1 cellular context compared by ENCODE assay signal in the genomic region with DNA sequence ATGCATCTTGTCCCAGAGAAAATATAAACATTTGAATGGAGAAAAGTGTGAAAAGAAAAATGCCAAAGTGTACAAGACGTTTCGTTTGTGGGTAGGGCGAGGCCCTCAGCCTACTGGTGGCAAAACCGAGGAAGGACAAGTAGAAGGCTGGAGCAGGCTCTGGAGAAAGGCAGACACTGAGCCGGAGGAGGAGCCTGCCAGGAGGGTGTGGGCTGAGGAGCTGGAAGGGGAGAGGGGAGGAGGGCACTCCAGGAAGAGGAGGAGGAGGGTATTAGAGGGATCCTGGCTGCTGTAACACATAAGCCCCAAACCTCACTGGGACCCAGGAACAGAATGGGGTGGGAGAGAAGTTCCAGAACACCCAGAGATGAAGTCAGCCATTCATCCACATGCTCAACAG.
TF ChIP-seq lines count a peak whose summit lies in the region.

No MANE protein-coding gene starts in this region.

TF ChIP-seq in GM23338, 12 proteins besides CTCF, POLR2A, EP300 and RAD21:
- no peak for TF ChIP-seq ZNF331 (CRISPR knock-in tag; IDR thresholded peaks at IDR 0.05; ENCODE audit: low read depth)
- TF ChIP-seq EZH2phosphoT487 (IDR thresholded peaks at IDR 0.05; ENCODE audit: unreplicated experiment): no peak
- no peak for TF ChIP-seq CREB1 (CRISPR knock-in tag; IDR thresholded peaks at IDR 0.05; ENCODE audit: low read depth)
- TF ChIP-seq, protein P1, sequence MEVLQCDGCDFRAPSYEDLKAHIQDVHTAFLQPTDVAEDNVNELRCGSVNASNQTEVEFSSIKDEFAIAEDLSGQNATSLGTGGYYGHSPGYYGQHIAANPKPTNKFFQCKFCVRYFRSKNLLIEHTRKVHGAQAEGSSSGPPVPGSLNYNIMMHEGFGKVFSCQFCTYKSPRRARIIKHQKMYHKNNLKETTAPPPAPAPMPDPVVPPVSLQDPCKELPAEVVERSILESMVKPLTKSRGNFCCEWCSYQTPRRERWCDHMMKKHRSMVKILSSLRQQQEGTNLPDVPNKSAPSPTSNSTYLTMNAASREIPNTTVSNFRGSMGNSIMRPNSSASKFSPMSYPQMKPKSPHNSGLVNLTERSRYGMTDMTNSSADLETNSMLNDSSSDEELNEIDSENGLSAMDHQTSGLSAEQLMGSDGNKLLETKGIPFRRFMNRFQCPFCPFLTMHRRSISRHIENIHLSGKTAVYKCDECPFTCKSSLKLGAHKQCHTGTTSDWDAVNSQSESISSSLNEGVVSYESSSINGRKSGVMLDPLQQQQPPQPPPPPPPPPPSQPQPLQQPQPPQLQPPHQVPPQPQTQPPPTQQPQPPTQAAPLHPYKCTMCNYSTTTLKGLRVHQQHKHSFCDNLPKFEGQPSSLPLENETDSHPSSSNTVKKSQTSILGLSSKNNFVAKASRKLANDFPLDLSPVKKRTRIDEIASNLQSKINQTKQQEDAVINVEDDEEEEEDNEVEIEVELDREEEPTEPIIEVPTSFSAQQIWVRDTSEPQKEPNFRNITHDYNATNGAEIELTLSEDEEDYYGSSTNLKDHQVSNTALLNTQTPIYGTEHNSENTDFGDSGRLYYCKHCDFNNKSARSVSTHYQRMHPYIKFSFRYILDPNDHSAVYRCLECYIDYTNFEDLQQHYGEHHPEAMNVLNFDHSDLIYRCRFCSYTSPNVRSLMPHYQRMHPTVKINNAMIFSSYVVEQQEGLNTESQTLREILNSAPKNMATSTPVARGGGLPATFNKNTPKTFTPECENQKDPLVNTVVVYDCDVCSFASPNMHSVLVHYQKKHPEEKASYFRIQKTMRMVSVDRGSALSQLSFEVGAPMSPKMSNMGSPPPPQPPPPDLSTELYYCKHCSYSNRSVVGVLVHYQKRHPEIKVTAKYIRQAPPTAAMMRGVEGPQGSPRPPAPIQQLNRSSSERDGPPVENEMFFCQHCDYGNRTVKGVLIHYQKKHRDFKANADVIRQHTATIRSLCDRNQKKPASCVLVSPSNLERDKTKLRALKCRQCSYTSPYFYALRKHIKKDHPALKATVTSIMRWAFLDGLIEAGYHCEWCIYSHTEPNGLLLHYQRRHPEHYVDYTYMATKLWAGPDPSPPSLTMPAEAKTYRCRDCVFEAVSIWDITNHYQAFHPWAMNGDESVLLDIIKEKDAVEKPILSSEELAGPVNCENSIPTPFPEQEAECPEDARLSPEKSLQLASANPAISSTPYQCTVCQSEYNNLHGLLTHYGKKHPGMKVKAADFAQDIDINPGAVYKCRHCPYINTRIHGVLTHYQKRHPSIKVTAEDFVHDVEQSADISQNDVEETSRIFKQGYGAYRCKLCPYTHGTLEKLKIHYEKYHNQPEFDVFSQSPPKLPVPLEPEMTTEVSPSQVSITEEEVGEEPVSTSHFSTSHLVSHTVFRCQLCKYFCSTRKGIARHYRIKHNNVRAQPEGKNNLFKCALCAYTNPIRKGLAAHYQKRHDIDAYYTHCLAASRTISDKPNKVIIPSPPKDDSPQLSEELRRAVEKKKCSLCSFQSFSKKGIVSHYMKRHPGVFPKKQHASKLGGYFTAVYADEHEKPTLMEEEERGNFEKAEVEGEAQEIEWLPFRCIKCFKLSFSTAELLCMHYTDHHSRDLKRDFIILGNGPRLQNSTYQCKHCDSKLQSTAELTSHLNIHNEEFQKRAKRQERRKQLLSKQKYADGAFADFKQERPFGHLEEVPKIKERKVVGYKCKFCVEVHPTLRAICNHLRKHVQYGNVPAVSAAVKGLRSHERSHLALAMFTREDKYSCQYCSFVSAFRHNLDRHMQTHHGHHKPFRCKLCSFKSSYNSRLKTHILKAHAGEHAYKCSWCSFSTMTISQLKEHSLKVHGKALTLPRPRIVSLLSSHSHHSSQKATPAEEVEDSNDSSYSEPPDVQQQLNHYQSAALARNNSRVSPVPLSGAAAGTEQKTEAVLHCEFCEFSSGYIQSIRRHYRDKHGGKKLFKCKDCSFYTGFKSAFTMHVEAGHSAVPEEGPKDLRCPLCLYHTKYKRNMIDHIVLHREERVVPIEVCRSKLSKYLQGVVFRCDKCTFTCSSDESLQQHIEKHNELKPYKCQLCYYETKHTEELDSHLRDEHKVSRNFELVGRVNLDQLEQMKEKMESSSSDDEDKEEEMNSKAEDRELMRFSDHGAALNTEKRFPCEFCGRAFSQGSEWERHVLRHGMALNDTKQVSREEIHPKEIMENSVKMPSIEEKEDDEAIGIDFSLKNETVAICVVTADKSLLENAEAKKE (CRISPR knock-in tag; IDR thresholded peaks at IDR 0.05): no peak
- TF ChIP-seq, protein P2, sequence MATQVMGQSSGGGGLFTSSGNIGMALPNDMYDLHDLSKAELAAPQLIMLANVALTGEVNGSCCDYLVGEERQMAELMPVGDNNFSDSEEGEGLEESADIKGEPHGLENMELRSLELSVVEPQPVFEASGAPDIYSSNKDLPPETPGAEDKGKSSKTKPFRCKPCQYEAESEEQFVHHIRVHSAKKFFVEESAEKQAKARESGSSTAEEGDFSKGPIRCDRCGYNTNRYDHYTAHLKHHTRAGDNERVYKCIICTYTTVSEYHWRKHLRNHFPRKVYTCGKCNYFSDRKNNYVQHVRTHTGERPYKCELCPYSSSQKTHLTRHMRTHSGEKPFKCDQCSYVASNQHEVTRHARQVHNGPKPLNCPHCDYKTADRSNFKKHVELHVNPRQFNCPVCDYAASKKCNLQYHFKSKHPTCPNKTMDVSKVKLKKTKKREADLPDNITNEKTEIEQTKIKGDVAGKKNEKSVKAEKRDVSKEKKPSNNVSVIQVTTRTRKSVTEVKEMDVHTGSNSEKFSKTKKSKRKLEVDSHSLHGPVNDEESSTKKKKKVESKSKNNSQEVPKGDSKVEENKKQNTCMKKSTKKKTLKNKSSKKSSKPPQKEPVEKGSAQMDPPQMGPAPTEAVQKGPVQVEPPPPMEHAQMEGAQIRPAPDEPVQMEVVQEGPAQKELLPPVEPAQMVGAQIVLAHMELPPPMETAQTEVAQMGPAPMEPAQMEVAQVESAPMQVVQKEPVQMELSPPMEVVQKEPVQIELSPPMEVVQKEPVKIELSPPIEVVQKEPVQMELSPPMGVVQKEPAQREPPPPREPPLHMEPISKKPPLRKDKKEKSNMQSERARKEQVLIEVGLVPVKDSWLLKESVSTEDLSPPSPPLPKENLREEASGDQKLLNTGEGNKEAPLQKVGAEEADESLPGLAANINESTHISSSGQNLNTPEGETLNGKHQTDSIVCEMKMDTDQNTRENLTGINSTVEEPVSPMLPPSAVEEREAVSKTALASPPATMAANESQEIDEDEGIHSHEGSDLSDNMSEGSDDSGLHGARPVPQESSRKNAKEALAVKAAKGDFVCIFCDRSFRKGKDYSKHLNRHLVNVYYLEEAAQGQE (IDR thresholded peaks at IDR 0.05; ENCODE audit: unreplicated experiment): no peak
- TF ChIP-seq STAT1 (IDR thresholded peaks at IDR 0.05; ENCODE audit: unreplicated experiment): no peak
- no peak for TF ChIP-seq EZH2 (IDR thresholded peaks at IDR 0.05; ENCODE audit: low read depth, unreplicated experiment)
- no peak for TF ChIP-seq NANOG (IDR thresholded peaks at IDR 0.05; ENCODE audit: borderline replicate concordance)
- TF ChIP-seq, protein P3, sequence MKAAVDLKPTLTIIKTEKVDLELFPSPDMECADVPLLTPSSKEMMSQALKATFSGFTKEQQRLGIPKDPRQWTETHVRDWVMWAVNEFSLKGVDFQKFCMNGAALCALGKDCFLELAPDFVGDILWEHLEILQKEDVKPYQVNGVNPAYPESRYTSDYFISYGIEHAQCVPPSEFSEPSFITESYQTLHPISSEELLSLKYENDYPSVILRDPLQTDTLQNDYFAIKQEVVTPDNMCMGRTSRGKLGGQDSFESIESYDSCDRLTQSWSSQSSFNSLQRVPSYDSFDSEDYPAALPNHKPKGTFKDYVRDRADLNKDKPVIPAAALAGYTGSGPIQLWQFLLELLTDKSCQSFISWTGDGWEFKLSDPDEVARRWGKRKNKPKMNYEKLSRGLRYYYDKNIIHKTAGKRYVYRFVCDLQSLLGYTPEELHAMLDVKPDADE (IDR thresholded peaks at IDR 0.05): no peak
- no peak for TF ChIP-seq POLR2AphosphoS5 (IDR thresholded peaks at IDR 0.05; ENCODE audit: low read depth)
- no peak for TF ChIP-seq ZNF114 (CRISPR knock-in tag; IDR thresholded peaks at IDR 0.05)
- no peak for TF ChIP-seq JUNB (IDR thresholded peaks at IDR 0.05; ENCODE audit: unreplicated experiment)
TF ChIP-seq in GM23338: peak in this region for 0.
